Comparison of ENCODE assay signal across 1 cellular context in the genomic region with DNA sequence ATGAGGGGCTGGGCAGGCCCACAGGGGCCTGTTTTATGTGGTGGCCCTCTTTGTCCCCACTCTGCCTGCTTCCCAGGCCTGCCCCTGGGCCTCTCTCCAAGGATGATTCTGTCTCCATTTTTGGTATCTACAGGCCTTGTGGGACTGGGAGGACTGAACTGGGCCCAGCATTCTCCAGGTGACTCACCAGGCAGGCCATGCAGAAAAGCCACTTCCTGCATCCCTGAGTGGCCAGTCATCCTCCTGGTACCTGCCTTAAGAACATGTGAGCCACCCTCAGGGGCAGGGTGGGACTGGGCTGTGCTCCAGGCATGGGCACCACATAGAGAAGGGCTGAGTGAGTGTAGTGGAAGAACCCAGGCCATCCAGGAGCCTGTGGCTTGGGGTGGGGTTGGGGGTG.
TF ChIP-seq lines count a peak whose summit lies in the region.

No MANE protein-coding gene starts in this region.

TF ChIP-seq in A549, 52 proteins besides CTCF, POLR2A, EP300 and RAD21 (continued from another document):
- TF ChIP-seq FOSL2 (IDR thresholded peaks at IDR 0.05) = peak; percentile 60
- peak; percentile 96 for TF ChIP-seq FOSL2 (CRISPR knock-in tag; IDR thresholded peaks at IDR 0.05)
- no peak for TF ChIP-seq KDM1A (IDR thresholded peaks at IDR 0.05; ENCODE audit: low read depth)
- TF ChIP-seq EHF (CRISPR knock-in tag; IDR thresholded peaks at IDR 0.05) = 0 out of 2 replicates have a peak, but pooled peaks have one; percentile 27
- TF ChIP-seq, protein P1, sequence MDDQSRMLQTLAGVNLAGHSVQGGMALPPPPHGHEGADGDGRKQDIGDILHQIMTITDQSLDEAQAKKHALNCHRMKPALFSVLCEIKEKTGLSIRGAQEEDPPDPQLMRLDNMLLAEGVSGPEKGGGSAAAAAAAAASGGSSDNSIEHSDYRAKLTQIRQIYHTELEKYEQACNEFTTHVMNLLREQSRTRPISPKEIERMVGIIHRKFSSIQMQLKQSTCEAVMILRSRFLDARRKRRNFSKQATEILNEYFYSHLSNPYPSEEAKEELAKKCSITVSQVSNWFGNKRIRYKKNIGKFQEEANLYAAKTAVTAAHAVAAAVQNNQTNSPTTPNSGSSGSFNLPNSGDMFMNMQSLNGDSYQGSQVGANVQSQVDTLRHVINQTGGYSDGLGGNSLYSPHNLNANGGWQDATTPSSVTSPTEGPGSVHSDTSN (IDR thresholded peaks at IDR 0.05) = peak; percentile 26; the same call in 1 of the 2 replicates
- TF ChIP-seq MYC (IDR thresholded peaks at IDR 0.05; ENCODE audit: borderline replicate concordance, low read length) = 0 out of 2 replicates have a peak, but pooled peaks have one; percentile 19
- TF ChIP-seq RARB (CRISPR knock-in tag; IDR thresholded peaks at IDR 0.05) = no peak
- TF ChIP-seq, protein P2, sequence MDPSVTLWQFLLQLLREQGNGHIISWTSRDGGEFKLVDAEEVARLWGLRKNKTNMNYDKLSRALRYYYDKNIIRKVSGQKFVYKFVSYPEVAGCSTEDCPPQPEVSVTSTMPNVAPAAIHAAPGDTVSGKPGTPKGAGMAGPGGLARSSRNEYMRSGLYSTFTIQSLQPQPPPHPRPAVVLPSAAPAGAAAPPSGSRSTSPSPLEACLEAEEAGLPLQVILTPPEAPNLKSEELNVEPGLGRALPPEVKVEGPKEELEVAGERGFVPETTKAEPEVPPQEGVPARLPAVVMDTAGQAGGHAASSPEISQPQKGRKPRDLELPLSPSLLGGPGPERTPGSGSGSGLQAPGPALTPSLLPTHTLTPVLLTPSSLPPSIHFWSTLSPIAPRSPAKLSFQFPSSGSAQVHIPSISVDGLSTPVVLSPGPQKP (IDR thresholded peaks at IDR 0.05; ENCODE audit: low read depth, low read length) = no peak
- no peak for TF ChIP-seq NFE2L2 (conservative IDR thresholded peaks at IDR 0.05; ENCODE audit: low read length)
- peak in 1 of 2 experiments; percentile 45; a peak in 1 of 5 replicates for TF ChIP-seq JUN (IDR thresholded peaks at IDR 0.05)
- TF ChIP-seq, protein P3, sequence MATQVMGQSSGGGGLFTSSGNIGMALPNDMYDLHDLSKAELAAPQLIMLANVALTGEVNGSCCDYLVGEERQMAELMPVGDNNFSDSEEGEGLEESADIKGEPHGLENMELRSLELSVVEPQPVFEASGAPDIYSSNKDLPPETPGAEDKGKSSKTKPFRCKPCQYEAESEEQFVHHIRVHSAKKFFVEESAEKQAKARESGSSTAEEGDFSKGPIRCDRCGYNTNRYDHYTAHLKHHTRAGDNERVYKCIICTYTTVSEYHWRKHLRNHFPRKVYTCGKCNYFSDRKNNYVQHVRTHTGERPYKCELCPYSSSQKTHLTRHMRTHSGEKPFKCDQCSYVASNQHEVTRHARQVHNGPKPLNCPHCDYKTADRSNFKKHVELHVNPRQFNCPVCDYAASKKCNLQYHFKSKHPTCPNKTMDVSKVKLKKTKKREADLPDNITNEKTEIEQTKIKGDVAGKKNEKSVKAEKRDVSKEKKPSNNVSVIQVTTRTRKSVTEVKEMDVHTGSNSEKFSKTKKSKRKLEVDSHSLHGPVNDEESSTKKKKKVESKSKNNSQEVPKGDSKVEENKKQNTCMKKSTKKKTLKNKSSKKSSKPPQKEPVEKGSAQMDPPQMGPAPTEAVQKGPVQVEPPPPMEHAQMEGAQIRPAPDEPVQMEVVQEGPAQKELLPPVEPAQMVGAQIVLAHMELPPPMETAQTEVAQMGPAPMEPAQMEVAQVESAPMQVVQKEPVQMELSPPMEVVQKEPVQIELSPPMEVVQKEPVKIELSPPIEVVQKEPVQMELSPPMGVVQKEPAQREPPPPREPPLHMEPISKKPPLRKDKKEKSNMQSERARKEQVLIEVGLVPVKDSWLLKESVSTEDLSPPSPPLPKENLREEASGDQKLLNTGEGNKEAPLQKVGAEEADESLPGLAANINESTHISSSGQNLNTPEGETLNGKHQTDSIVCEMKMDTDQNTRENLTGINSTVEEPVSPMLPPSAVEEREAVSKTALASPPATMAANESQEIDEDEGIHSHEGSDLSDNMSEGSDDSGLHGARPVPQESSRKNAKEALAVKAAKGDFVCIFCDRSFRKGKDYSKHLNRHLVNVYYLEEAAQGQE (IDR thresholded peaks at IDR 0.05) = no peak
- TF ChIP-seq, protein P4, sequence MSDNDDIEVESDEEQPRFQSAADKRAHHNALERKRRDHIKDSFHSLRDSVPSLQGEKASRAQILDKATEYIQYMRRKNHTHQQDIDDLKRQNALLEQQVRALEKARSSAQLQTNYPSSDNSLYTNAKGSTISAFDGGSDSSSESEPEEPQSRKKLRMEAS (IDR thresholded peaks at IDR 0.05) = peak; percentile 90
- TF ChIP-seq SMC3 (IDR thresholded peaks at IDR 0.05) = no peak
- TF ChIP-seq, protein P5, sequence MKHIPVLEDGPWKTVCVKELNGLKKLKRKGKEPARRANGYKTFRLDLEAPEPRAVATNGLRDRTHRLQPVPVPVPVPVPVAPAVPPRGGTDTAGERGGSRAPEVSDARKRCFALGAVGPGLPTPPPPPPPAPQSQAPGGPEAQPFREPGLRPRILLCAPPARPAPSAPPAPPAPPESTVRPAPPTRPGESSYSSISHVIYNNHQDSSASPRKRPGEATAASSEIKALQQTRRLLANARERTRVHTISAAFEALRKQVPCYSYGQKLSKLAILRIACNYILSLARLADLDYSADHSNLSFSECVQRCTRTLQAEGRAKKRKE (CRISPR knock-in tag; IDR thresholded peaks at IDR 0.05; ENCODE audit: low read depth) = peak; percentile 61; the same call in 1 of the 2 replicates
- TF ChIP-seq BHLHE40 (IDR thresholded peaks at IDR 0.05; ENCODE audit: low read depth, low read length) = no peak
- TF ChIP-seq TP53 (CRISPR knock-in tag; IDR thresholded peaks at IDR 0.05) = no peak
- TF ChIP-seq SREBF2 (IDR thresholded peaks at IDR 0.05) = no peak
- TF ChIP-seq CHD4 (IDR thresholded peaks at IDR 0.05; ENCODE audit: borderline replicate concordance) = no peak
- TF ChIP-seq FOSB (CRISPR knock-in tag; IDR thresholded peaks at IDR 0.05) = no peak
TF ChIP-seq in A549: peak in this region for 12.
